3 cellular contexts compared by ENCODE assay signal in the genomic region with DNA sequence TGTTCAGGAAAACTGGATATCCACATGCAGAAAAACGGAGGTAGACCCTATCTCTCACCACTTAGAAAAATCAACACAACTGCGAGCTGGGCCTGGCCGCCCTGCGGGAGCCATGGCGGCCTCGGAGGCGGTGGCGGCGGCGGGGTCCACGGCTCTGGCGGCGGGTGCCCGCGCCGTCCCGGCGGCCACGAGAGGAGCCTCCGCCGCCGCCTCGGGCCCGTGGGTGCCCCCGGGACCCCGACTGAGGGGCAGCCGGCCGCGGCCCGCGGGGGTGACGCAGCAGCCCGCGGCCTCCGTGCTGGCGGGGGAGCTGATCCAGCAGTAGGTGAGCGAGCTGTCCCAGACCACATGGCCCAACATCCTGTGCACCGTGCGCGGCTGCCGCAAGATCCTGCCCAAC.
"Had no signal": no experiment of that assay in that cellular context is flagged by ENCODE, and none has a peak within 500 bp of the region (broad histone marks: within the 10 kb centered on the region; RNA-seq: fewer than 3 reads in every experiment).

No MANE protein-coding gene starts in this region.

- ATAC-seq: GM12878 had no signal

- H3K4me3 ChIP-seq: GM12878 had no signal

- DNase-seq: GDM1, GF-D8 had no signal
